Comparison of ENCODE assay signal across 8 cellular contexts in the genomic region with DNA sequence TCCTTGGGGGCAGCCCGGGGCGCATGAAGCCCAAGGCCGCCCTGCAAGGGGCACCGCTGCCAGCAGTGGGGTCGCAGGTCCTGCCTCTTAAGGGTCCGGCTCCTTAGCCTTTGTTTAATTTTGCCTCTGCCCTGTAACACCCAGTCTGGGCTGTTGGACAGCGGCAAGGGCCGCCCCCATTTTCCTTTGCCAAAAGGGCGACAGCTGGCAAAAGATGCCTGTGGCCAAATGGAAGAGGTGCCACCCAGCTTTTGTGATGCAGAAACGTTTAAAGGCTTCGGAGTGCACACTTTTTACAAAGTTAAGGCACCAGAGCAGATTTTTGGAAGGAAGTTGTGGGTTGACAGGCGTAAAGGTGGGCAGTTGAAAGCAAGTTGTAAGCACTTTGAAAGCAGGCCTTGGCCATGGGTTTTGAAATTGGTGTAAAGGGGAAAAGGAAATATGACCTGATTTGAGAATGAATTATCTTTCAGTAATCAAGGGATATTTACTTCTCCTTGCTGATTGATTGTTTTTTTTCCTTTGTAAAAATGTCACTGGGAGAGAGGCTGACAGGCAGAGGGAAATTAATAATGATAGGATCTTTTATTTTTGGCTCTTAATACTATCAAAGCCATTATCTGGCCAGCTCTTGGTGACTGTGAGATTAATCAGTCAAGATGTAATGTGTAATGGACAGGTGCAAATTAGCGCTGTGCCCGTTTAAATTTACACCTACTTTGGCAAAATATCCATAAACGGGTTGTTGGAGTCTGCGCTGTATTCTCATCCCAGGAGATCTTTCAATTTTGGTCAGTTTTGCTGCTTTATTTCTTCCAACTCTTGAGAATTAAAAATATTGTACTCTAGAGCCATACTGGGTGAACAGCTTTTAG. TPM values are rescaled to one million over a fixed set of nuclear protein-coding genes. Genes with fewer than 3 reads are reported as not detected.
A peak's percentile ranks its signal among the peaks of the same experiment; 100 is the strongest.
DNase-seq lines count a peak whose midpoint lies in the region; ATAC-seq and TF ChIP-seq lines count a peak whose summit lies in the region.

No MANE protein-coding gene starts in this region.

- 10 to 23% (median 11%) methylated on average over 8 to 16 of the region's 16 CpGs for WGBS in adrenal gland, 4 donors
- 13% methylated on average over 16 of the region's 16 CpGs for WGBS in prostate gland

- TF ChIP-seq POLR2A in adrenal gland (IDR thresholded peaks at IDR 0.05) = no peak
- no peak for TF ChIP-seq POLR2A in prostate gland (IDR thresholded peaks at IDR 0.05)

- DNase-seq in Calu3 (peak; percentile 31), RPMI8226 (peak; percentile 79), adrenal gland (peak; percentile 51 to 75 (median 55)), hepatic stellate cell (ENCODE audit: low spot score) (peak; percentile 34), prostate gland (ENCODE audit: low spot score) (peak; percentile 19), GM13977 (ENCODE audit: low spot score) (no peak)

- in situ Hi-C loops in GM13977 (cut with MboI; ENCODE audit: low pct_unique_long_range_greater_than_20kb, low sequenced_read_pairs, unreplicated experiment) = no loop called here

- H3K4me1 ChIP-seq in adrenal gland (replicated peaks in 1 of 2) (peaks cover 31 to 51% of the 10 kb centered on the region in 2 donors), prostate gland (replicated peaks) (peaks cover 5% of the 10 kb centered on the region)

- H3K27me3 ChIP-seq in adrenal gland (no peaks in the 10 kb centered on the region), prostate gland (replicated peaks; ENCODE audit: insufficient read depth) (no peaks in the 10 kb centered on the region)

- CTCF ChIA-PET in Calu3 (lab: Charles Lee) = interaction anchor here (1.2 kb wide), 1 partner anchor 146 kb away, joined by 4 read pairs; no protein-coding TSS in a partner anchor

- BruUV-seq in Calu3 (replicated peaks; lab: Mats Ljungman, UMichigan) = TSS peak; percentile 41

- H3K27ac ChIP-seq in adrenal gland (peak overlapping the region; percentile 72 to 97 (median 92)), prostate gland (peak overlapping the region; percentile 96 to 98)

- H3K4me1 Mint-ChIP-seq in Calu3 (ENCODE audit: low read depth, unreplicated experiment) = peaks cover 6% of the 10 kb centered on the region
- H3K4me1 Mint-ChIP-seq in IgD-negative memory B cell = peaks cover 31 to 45% (median 36%) of the 10 kb centered on the region in 3 donors

- H3K36me3 Mint-ChIP-seq in Calu3 (ENCODE audit: insufficient read depth, unreplicated experiment) (peaks cover 18% of the 10 kb centered on the region), IgD-negative memory B cell (no peaks in the 10 kb centered on the region)

- TF ChIP-seq CTCF in Calu3 (IDR thresholded peaks at IDR 0.05; ENCODE audit: unreplicated experiment) (no peak), adrenal gland (IDR thresholded peaks at IDR 0.05) (no peak), prostate gland (IDR thresholded peaks at IDR 0.05) (no peak), GM13977 (IDR thresholded peaks at IDR 0.05; ENCODE audit: extremely low read depth, insufficient read depth, missing control alignments) (no peak)

- ATAC-seq in GM21526 (IDR thresholded peaks at IDR 0.05; ENCODE audit: low FRiP score, unreplicated experiment) = peak; percentile 26

- H3K4me3 Mint-ChIP-seq in Calu3 (ENCODE audit: low read depth, unreplicated experiment) (peak overlapping the region; percentile 81), IgD-negative memory B cell (peak overlapping the region in 3 of 4 donors; percentile 88 to 97 (median 92))

- H3K27me3 Mint-ChIP-seq in Calu3 (ENCODE audit: unreplicated experiment) = no peaks in the 10 kb centered on the region
- H3K27me3 Mint-ChIP-seq in IgD-negative memory B cell = no peaks in the 10 kb centered on the region

- H3K9me3 ChIP-seq in adrenal gland (replicated peaks in 1 of 3) (peaks cover 0 to 3% (median 0%) of the 10 kb centered on the region in 3 donors), prostate gland (no peaks in the 10 kb centered on the region)

- H3K27ac Mint-ChIP-seq in Calu3 (ENCODE audit: unreplicated experiment) (peak overlapping the region; percentile 70), IgD-negative memory B cell (peak overlapping the region in 2 of 3 donors; percentile 95 to 98)

- H3K9me3 Mint-ChIP-seq in Calu3 (ENCODE audit: low read depth, unreplicated experiment) (no peaks in the 10 kb centered on the region), IgD-negative memory B cell (no peaks in the 10 kb centered on the region)

- no peaks in the 10 kb centered on the region for H3K36me3 ChIP-seq in adrenal gland (replicated peaks in 1 of 2)
- H3K36me3 ChIP-seq in prostate gland = no peaks in the 10 kb centered on the region

- H3K4me3 ChIP-seq in adrenal gland (peak overlapping the region; percentile 66 to 98 (median 82)), prostate gland (peak overlapping the region; percentile 64 to 86)

- intact Hi-C loops in Calu3 (cut with micrococcal nuclease; ENCODE audit: unreplicated experiment) = loop anchor here (5.0 kb wide), 1 partner anchor 141 kb away; no protein-coding TSS in a partner anchor
- intact Hi-C loops in adrenal gland (cut with DNase I) = no loop called here
- intact Hi-C loops in prostate gland (cut with DNase I) = no loop called here

RNA-seq across cellular contexts. Expression of gene CASD1, which starts 1.2 kb away (rescaled TPM):
- 7.8 and 9.2 TPM in 2 replicates for total RNA-seq in Calu3 (2022)
- 9.8 TPM for polyA plus RNA-seq in IgD-negative memory B cell
- 10 to 100 TPM; 28.8 to 75.7 (median 50.7) TPM for total RNA-seq in adrenal gland
- polyA plus RNA-seq in adrenal gland = 10 to 100 TPM; 35.2 to 43.7 (median 40.3) TPM
- 10 to 100 TPM; 31.2 to 35.6 TPM for total RNA-seq in prostate gland
